Comparison of ENCODE assay signal across 20 cellular contexts in the genomic region with DNA sequence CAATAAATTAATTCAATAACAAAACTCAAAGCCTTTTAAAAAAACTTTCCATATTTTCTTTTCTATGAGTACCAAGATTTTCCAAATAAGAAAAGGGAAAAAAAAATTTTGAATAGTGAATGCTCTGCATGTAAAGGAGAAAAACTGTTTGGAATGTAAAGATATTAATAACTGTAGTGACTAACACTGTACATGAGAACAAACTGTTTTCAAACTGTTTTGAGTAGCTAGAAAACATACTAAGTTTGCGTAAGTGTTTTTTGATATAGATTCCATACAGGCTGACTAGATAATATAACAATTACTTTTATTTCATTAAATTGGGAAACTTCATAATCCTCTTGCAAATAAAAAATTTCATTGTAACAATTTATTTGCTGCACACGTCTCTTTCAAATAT.
"Had no signal": no experiment of that assay in that cellular context is flagged by ENCODE, and none has a peak within 500 bp of the region (broad histone marks: within the 10 kb centered on the region; RNA-seq: fewer than 3 reads in every experiment).

No MANE protein-coding gene starts in this region.

- DNase-seq: hippocampal formation; kidney; left colon; left lung; mesenchymal stem cell; naive thymus-derived CD8-positive, alpha-beta T cell; nucleus accumbens; psoas muscle; right lobe of liver; small intestine; spleen; stimulated activated CD4-positive, alpha-beta T cell treated with anti-CD3 and anti-CD28 coated beads, Interleukin-4, amount 100 ng/mL, for 24 hours; stimulated activated naive CD4-positive, alpha-beta T cell treated with Interleukin-2 at 50 U/mL for 16 hours; stimulated activated naive CD8-positive, alpha-beta T cell treated with anti-CD3 and anti-CD28 coated beads, Interleukin-15, amount 100 ng/mL, for 72 hours; substantia nigra; uterus had no signal

- H3K9ac ChIP-seq: parathyroid adenoma had no signal

- H3K9me3 ChIP-seq: psoas muscle, right lobe of liver, uterus had no signal

- H3K27ac ChIP-seq: left lung, parathyroid adenoma, psoas muscle, right atrium auricular region, right lobe of liver, spleen, tibial nerve, uterus had no signal

- H3K27me3 ChIP-seq: left lung, right atrium auricular region, right lobe of liver, spleen, tibial nerve, uterus had no signal

- ATAC-seq: left colon; left lung; naive thymus-derived CD8-positive, alpha-beta T cell; psoas muscle; right lobe of liver; stimulated activated memory B cell treated with anti-CD40 and anti-IgM and Interleukin-4, amounts not matched to agents 10 μg/mL and 1 μg/mL and 100 μg/mL, for 72 hours; stimulated activated naive CD8-positive, alpha-beta T cell treated with anti-CD3 and anti-CD28 coated beads, Interleukin-15, amount 100 ng/mL, for 72 hours had no signal

- H3K36me3 ChIP-seq: right atrium auricular region, right lobe of liver, uterus had no signal

- H3K4me1 ChIP-seq: left lung, parathyroid adenoma, psoas muscle, right lobe of liver, tibial nerve, uterus had no signal

- H3K4me3 ChIP-seq: left lung, psoas muscle, right atrium auricular region, right lobe of liver, spleen, tibial nerve, uterus had no signal
